ENCODE assay signal across 16 cellular contexts in the genomic region with DNA sequence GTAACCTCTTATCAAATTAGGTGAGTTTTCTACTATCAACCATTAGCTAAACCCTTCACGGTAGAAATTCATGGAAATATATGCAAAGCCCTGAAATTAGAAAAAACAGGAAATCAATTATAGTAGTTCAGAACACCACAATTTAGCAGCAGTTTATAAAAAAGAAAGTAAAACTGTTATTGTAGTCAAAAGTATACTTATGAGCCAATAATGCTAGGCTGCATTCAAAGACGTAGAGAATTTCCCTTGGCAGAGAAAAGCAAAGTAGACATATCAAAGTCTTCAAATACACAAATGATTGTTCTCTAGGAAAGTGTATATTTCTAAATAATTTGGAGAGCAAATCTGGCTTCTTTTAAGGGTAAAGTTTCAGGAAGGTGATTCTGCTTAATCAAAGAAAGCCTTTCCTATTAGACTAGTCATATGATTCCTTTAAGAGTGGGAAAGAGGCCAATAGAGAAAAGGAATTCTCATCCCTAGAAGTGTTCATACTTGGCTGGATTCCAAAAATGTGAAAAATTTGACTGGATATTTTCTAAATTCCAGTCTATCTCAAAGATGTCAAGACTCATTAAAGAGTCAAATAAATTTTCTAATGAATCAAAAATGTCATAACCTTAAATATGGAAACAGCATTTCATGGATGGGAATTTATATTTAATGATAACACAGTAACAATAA.
DNase-seq lines count a peak whose midpoint lies in the region; FAIRE-seq and TF ChIP-seq lines count a peak whose summit lies in the region.
"Had no signal": no experiment of that assay in that cellular context is flagged by ENCODE, and none has a peak within 500 bp of the region (broad histone marks: within the 10 kb centered on the region; RNA-seq: fewer than 3 reads in every experiment).

No MANE protein-coding gene starts in this region.

- peak overlapping the region; percentile 53 for H3K27ac ChIP-seq in ACC112 (ENCODE audit: low read depth, low read length)
- H3K27ac ChIP-seq in keratinocyte (ENCODE audit: control insufficient read depth, insufficient read depth, low read length): no peak overlapping the region
- H3K27ac ChIP-seq in adrenal gland: no peak overlapping the region
- no peak overlapping the region for H3K27ac ChIP-seq in spleen
- H3K27ac ChIP-seq: upper lobe of left lung had no signal

- H4K20me1 ChIP-seq in keratinocyte (ENCODE audit: control insufficient read depth, extremely low read depth, insufficient read depth, low read length): no peaks in the 10 kb centered on the region

- peak; percentile 34 for DNase-seq in HTR-8/SVneo (ENCODE audit: insufficient read length, low spot score)
- DNase-seq in astrocyte of the hippocampus (ENCODE audit: low read depth, low spot score): peak; percentile 34
- no peak for DNase-seq in keratinocyte (ENCODE audit: low read depth, low spot score)
- DNase-seq in adrenal gland: no peak
- no peak for DNase-seq in activated naive CD4-positive, alpha-beta T cell (lab: John Stamatoyannopoulos, UW)
- no peak for DNase-seq in spleen
- DNase-seq in activated CD4-positive, alpha-beta memory T cell treated with anti-CD3 and anti-CD28 coated beads, Interleukin-2, amount 10 ng/mL, durations not matched to agents 7 days and 5 days: no peak
- DNase-seq: activated gamma-delta T cell treated with Interleukin-2 at 50 U/mL for 16 hours; NCI-H1092 treated with DMSO at 0.1 percent for 48 hours; NCI-H524 treated with DMSO at 0.1 percent for 48 hours; stimulated activated CD8-positive, alpha-beta memory T cell treated with anti-CD3 and anti-CD28 coated beads, Interleukin-4, amount 100 ng/mL, for 48 hours; upper lobe of left lung had no signal

- POLR2A ChIA-PET in activated CD4-positive, alpha-beta memory T cell treated with anti-CD3 and anti-CD28 coated beads, Interleukin-2, amount 10 ng/mL, durations not matched to agents 7 days and 5 days (lab: Charles Lee): no interaction called here

- H3K27ac Mint-ChIP-seq in activated CD4-positive, alpha-beta memory T cell treated with anti-CD3 and anti-CD28 coated beads, Interleukin-2, amount 10 ng/mL, durations not matched to agents 7 days and 5 days: no peak overlapping the region

- dilution Hi-C loops in keratinocyte (cut with MboI; ENCODE audit: extremely low pct_ligation_motif_present, low sequenced_read_pairs): no loop called here

- H3K9me1 ChIP-seq in keratinocyte (ENCODE audit: control insufficient read depth, extremely low read depth, insufficient read depth, low read length): no peaks in the 10 kb centered on the region

- TF ChIP-seq CTCF in keratinocyte (optimal IDR thresholded peaks at IDR 0.05 in 1 of 3, IDR thresholded peaks at IDR 0.05 in 1 of 3, conservative IDR thresholded peaks at IDR 0.05 in 1 of 3; ENCODE audit: extremely low read depth in 1 of 3, insufficient read depth in 2 of 3, low read length in 3 of 3): no peak
- no peak for TF ChIP-seq CTCF in adrenal gland (IDR thresholded peaks at IDR 0.05)
- TF ChIP-seq CTCF in spleen (IDR thresholded peaks at IDR 0.05 in 8 of 11, conservative IDR thresholded peaks at IDR 0.05 in 3 of 11): no peak

- H2AFZ ChIP-seq in ACC112 (ENCODE audit: low read length, unreplicated experiment) (peak overlapping the region; percentile 65), keratinocyte (ENCODE audit: control insufficient read depth, low read length) (peak overlapping the region; percentile 29)

- no peak for TF ChIP-seq POLR2A in adrenal gland (IDR thresholded peaks at IDR 0.05)
- TF ChIP-seq POLR2A in spleen (IDR thresholded peaks at IDR 0.05): no peak

- peaks cover 23% of the 10 kb centered on the region for H3K4me1 ChIP-seq in ACC112 (ENCODE audit: control insufficient read depth, insufficient read depth, low read length, unreplicated experiment)
- no peaks in the 10 kb centered on the region for H3K4me1 ChIP-seq in keratinocyte (ENCODE audit: control insufficient read depth, extremely low read depth, insufficient read depth, low read length)
- H3K4me1 ChIP-seq in adrenal gland (replicated peaks in 1 of 2): no peaks in the 10 kb centered on the region
- no peaks in the 10 kb centered on the region for H3K4me1 ChIP-seq in spleen
- H3K4me1 ChIP-seq: upper lobe of left lung had no signal

- H3K9me3 Mint-ChIP-seq in activated CD4-positive, alpha-beta memory T cell treated with anti-CD3 and anti-CD28 coated beads, Interleukin-2, amount 10 ng/mL, durations not matched to agents 7 days and 5 days: no peaks in the 10 kb centered on the region

- no peak overlapping the region for H3K4me2 ChIP-seq in keratinocyte (ENCODE audit: control insufficient read depth, extremely low read depth, insufficient read depth, low read depth, low read length)

- WGBS in adrenal gland, 4 donors: 41 to 54% (median 48%) methylated on average over 2 of the region's 2 CpGs
- 36 to 71% (median 59%) methylated on average over 2 of the region's 2 CpGs for WGBS in spleen, 5 donors

- no peaks in the 10 kb centered on the region for H3K36me3 Mint-ChIP-seq in activated CD4-positive, alpha-beta memory T cell treated with anti-CD3 and anti-CD28 coated beads, Interleukin-2, amount 10 ng/mL, durations not matched to agents 7 days and 5 days (ENCODE audit: low read depth)

- H3K4me3 ChIP-seq in ACC112 (ENCODE audit: low read depth, low read length): peak overlapping the region; percentile 58
- no peak overlapping the region for H3K4me3 ChIP-seq in keratinocyte (ENCODE audit: control insufficient read depth in 2 of 3, extremely low read depth in 1 of 3, insufficient read depth in 2 of 3, low read depth in 1 of 3, low read length in 3 of 3)
- no peak overlapping the region for H3K4me3 ChIP-seq in adrenal gland
- H3K4me3 ChIP-seq in spleen: no peak overlapping the region
- H3K4me3 ChIP-seq: upper lobe of left lung had no signal

- H3K79me2 ChIP-seq in ACC112 (ENCODE audit: control insufficient read depth, insufficient read depth, low read length, unreplicated experiment): no peaks in the 10 kb centered on the region
- no peaks in the 10 kb centered on the region for H3K79me2 ChIP-seq in keratinocyte (ENCODE audit: control insufficient read depth, insufficient read depth, low read length)

- FAIRE-seq in HTR-8/SVneo (lab: Jason Lieb, UNC): no peak
- no peak for FAIRE-seq in keratinocyte (lab: Jason Lieb, UNC)
- FAIRE-seq: GM12891, H1 had no signal

- no peaks in the 10 kb centered on the region for H3K9me3 ChIP-seq in keratinocyte (ENCODE audit: control insufficient read depth, low read depth, low read length)
- H3K9me3 ChIP-seq in adrenal gland (replicated peaks in 1 of 3): no peaks in the 10 kb centered on the region
- H3K9me3 ChIP-seq in spleen: no peaks in the 10 kb centered on the region
- H3K9me3 ChIP-seq: upper lobe of left lung had no signal

- intact Hi-C loops in adrenal gland (cut with DNase I) (no loop called here), spleen (cut with DNase I; ENCODE audit: low total_unique reads) (no loop called here)

- no peak overlapping the region for H3K4me3 Mint-ChIP-seq in activated CD4-positive, alpha-beta memory T cell treated with anti-CD3 and anti-CD28 coated beads, Interleukin-2, amount 10 ng/mL, durations not matched to agents 7 days and 5 days
- H3K4me3 Mint-ChIP-seq: central memory CD8-positive, alpha-beta T cell had no signal

- no peaks in the 10 kb centered on the region for H3K36me3 ChIP-seq in ACC112 (ENCODE audit: insufficient read depth, low read length)
- no peaks in the 10 kb centered on the region for H3K36me3 ChIP-seq in keratinocyte (ENCODE audit: control insufficient read depth in 2 of 2, extremely low read depth in 1 of 2, insufficient read depth in 2 of 2, low read length in 2 of 2)
- H3K36me3 ChIP-seq in adrenal gland (replicated peaks in 1 of 2): no peaks in the 10 kb centered on the region
- no peaks in the 10 kb centered on the region for H3K36me3 ChIP-seq in spleen
- H3K36me3 ChIP-seq: upper lobe of left lung had no signal

- H3K27me3 ChIP-seq in ACC112 (ENCODE audit: insufficient read depth, low read length) (no peaks in the 10 kb centered on the region), keratinocyte (ENCODE audit: control insufficient read depth, extremely low read depth, insufficient read depth, low read length) (no peaks in the 10 kb centered on the region), adrenal gland (no peaks in the 10 kb centered on the region), spleen (replicated peaks in 1 of 7) (no peaks in the 10 kb centered on the region)
- H3K27me3 ChIP-seq: upper lobe of left lung had no signal

- H3K9ac ChIP-seq in keratinocyte (ENCODE audit: control insufficient read depth, extremely low read depth, insufficient read depth, low read length): no peak overlapping the region

- no peaks in the 10 kb centered on the region for H3K27me3 Mint-ChIP-seq in activated CD4-positive, alpha-beta memory T cell treated with anti-CD3 and anti-CD28 coated beads, Interleukin-2, amount 10 ng/mL, durations not matched to agents 7 days and 5 days
- H3K27me3 Mint-ChIP-seq: central memory CD8-positive, alpha-beta T cell had no signal

- CTCF ChIA-PET in activated CD4-positive, alpha-beta memory T cell treated with anti-CD3 and anti-CD28 coated beads, Interleukin-2, amount 10 ng/mL, durations not matched to agents 7 days and 5 days (lab: Charles Lee): no interaction called here

- H3K4me1 Mint-ChIP-seq in activated CD4-positive, alpha-beta memory T cell treated with anti-CD3 and anti-CD28 coated beads, Interleukin-2, amount 10 ng/mL, durations not matched to agents 7 days and 5 days: no peaks in the 10 kb centered on the region
- H3K4me1 Mint-ChIP-seq: central memory CD8-positive, alpha-beta T cell had no signal

Comparison
In these comparisons a context has a peak if more than half of its experiments do, and no peak if none do; other contexts are left out.
1. DNase-seq: peak in HTR-8/SVneo (single experiment) and astrocyte of the hippocampus (single experiment); none in keratinocyte (single experiment), adrenal gland (0 of 7), activated naive CD4-positive, alpha-beta T cell (0 of 4), spleen (single experiment) and activated CD4-positive, alpha-beta memory T cell treated with anti-CD3 and anti-CD28 coated beads, Interleukin-2, amount 10 ng/mL, durations not matched to agents 7 days and 5 days (single experiment).